8 cellular contexts compared by ENCODE assay signal in genomic region chr2:101696272-101697123, GRCh38. TPM values are rescaled to one million over a fixed set of nuclear protein-coding genes. Genes with fewer than 3 reads are reported as not detected.
DNase-seq lines count a peak whose midpoint lies in the region; ATAC-seq and TF ChIP-seq lines count a peak whose summit lies in the region.

No MANE protein-coding gene starts in this region.

- H4K20me1 ChIP-seq in HCT116 (ENCODE audit: insufficient read depth), result no peaks in the 10 kb centered on the region

- BruUV-seq in A673 (replicated peaks; lab: Mats Ljungman, UMichigan) (no TSS peak), HCT116 (replicated peaks; lab: Mats Ljungman, UMichigan) (no TSS peak)

- CTCF ChIA-PET in A673 (lab: Charles Lee), result interaction anchor here (0.7 to 1.6 kb wide), 4 partner anchors 66 to 135 kb away, joined by 3 to 10 read pairs (median 7); no protein-coding TSS in a partner anchor
- CTCF ChIA-PET in HCT116 (lab: Charles Lee), result interaction anchor here (0.8 to 1.5 kb wide), 3 partner anchors 30 to 63 kb away, joined by 3 to 4 read pairs (median 3); no protein-coding TSS in a partner anchor
- CTCF ChIA-PET in activated CD8-positive, alpha-beta T cell treated with anti-CD3 and anti-CD28 coated beads, Interleukin-2, amount 10 ng/mL, durations not matched to agents 7 days and 5 days (lab: Charles Lee), result interaction anchor here (0.6 to 1.8 kb wide), 6 partner anchors 21 to 278 kb away, joined by 3 to 6 read pairs (median 4); partner anchors contain the start of gene RFX8

- H3K27me3 Mint-ChIP-seq in activated CD8-positive, alpha-beta T cell treated with anti-CD3 and anti-CD28 coated beads, Interleukin-2, amount 10 ng/mL, durations not matched to agents 7 days and 5 days (ENCODE audit: low read depth), result peaks cover 12% of the 10 kb centered on the region
- peaks cover 12% of the 10 kb centered on the region for H3K27me3 Mint-ChIP-seq in osteocyte (ENCODE audit: unreplicated experiment)

- TF ChIP-seq CTCF in A673 (conservative IDR thresholded peaks at IDR 0.05; ENCODE audit: low read depth, low read length) (no peak), HCT116 (IDR thresholded peaks at IDR 0.05 in 2 of 3, conservative IDR thresholded peaks at IDR 0.05 in 1 of 3; ENCODE audit: borderline replicate concordance in 1 of 3, insufficient read depth in 1 of 3, low read depth in 2 of 3, low read length in 2 of 3) (no peak), osteocyte (IDR thresholded peaks at IDR 0.05) (no peak)

- H3K27me3 ChIP-seq in A673 (replicated peaks; ENCODE audit: insufficient read depth, low read depth, low read length, poor library complexity) (no peaks in the 10 kb centered on the region), HCT116 (ENCODE audit: insufficient read depth, low read length) (no peaks in the 10 kb centered on the region)

- peak overlapping the region; percentile 79 for H3K4me2 ChIP-seq in HCT116 (ENCODE audit: low read length)

- no peaks in the 10 kb centered on the region for H3K9me3 Mint-ChIP-seq in activated CD8-positive, alpha-beta T cell treated with anti-CD3 and anti-CD28 coated beads, Interleukin-2, amount 10 ng/mL, durations not matched to agents 7 days and 5 days (ENCODE audit: insufficient read depth)
- no peaks in the 10 kb centered on the region for H3K9me3 Mint-ChIP-seq in osteocyte (ENCODE audit: unreplicated experiment)

- H3K36me3 Mint-ChIP-seq in activated CD8-positive, alpha-beta T cell treated with anti-CD3 and anti-CD28 coated beads, Interleukin-2, amount 10 ng/mL, durations not matched to agents 7 days and 5 days (ENCODE audit: low read depth), result peaks cover 8% of the 10 kb centered on the region
- H3K36me3 Mint-ChIP-seq in osteocyte (ENCODE audit: unreplicated experiment), result peaks cover 4% of the 10 kb centered on the region

- peak overlapping the region; percentile 86 for H3K4me3 Mint-ChIP-seq in activated CD8-positive, alpha-beta T cell treated with anti-CD3 and anti-CD28 coated beads, Interleukin-2, amount 10 ng/mL, durations not matched to agents 7 days and 5 days
- H3K4me3 Mint-ChIP-seq in osteocyte (ENCODE audit: unreplicated experiment), result peak overlapping the region; percentile 80

- H3K27ac ChIP-seq in A673 (ENCODE audit: low read depth, low read length, poor library complexity, severe bottlenecking), result peak overlapping the region; percentile 71
- peak overlapping the region; percentile 89 for H3K27ac ChIP-seq in HCT116 (ENCODE audit: low read depth, low read length)

- no peak for TF ChIP-seq RAD21 in HCT116 (IDR thresholded peaks at IDR 0.05; ENCODE audit: low read depth)

- peaks cover 28% of the 10 kb centered on the region for H3K4me1 Mint-ChIP-seq in activated CD8-positive, alpha-beta T cell treated with anti-CD3 and anti-CD28 coated beads, Interleukin-2, amount 10 ng/mL, durations not matched to agents 7 days and 5 days (ENCODE audit: low read depth)
- peaks cover 4% of the 10 kb centered on the region for H3K4me1 Mint-ChIP-seq in osteocyte (ENCODE audit: unreplicated experiment)

- peak overlapping the region; percentile 89 for H3K27ac Mint-ChIP-seq in activated CD8-positive, alpha-beta T cell treated with anti-CD3 and anti-CD28 coated beads, Interleukin-2, amount 10 ng/mL, durations not matched to agents 7 days and 5 days
- peak overlapping the region; percentile 79 for H3K27ac Mint-ChIP-seq in osteocyte (ENCODE audit: unreplicated experiment)

- no peak for TF ChIP-seq POLR2A in HCT116 (IDR thresholded peaks at IDR 0.05; ENCODE audit: borderline replicate concordance, extremely low read depth, insufficient read depth, insufficient read length)

- intact Hi-C loops in A673 (cut with micrococcal nuclease; ENCODE audit: unreplicated experiment), result loop anchor here (5.0 kb wide), 3 partner anchors 71 to 136 kb away; no protein-coding TSS in a partner anchor
- intact Hi-C loops in HCT116 (cut with micrococcal nuclease), result loop anchor here (2.0 to 5.0 kb wide), 2 partner anchors 134 to 354 kb away; no protein-coding TSS in a partner anchor
- intact Hi-C loops in posterior vena cava (cut with DNase I), result loop anchor here (5.0 to 10.0 kb wide), 3 partner anchors 136 to 338 kb away; no protein-coding TSS in a partner anchor

- no peaks in the 10 kb centered on the region for H3K9me2 ChIP-seq in HCT116 (ENCODE audit: insufficient read depth)

- POLR2A ChIA-PET in A673 (lab: Charles Lee; ENCODE audit: low non-redundant PET), result interaction anchor here (0.7 kb wide), 1 partner anchor 34 kb away, joined by 3 read pairs; no protein-coding TSS in a partner anchor
- POLR2A ChIA-PET in HCT116 (lab: Charles Lee), result interaction anchor here (0.9 to 1.1 kb wide), 2 partner anchors 26 to 355 kb away, joined by 3 read pairs; no protein-coding TSS in a partner anchor
- POLR2A ChIA-PET in activated CD8-positive, alpha-beta T cell treated with anti-CD3 and anti-CD28 coated beads, Interleukin-2, amount 10 ng/mL, durations not matched to agents 7 days and 5 days (lab: Charles Lee), result interaction anchor here (0.5 to 4.6 kb wide), 10 partner anchors 22 to 388 kb away, joined by 3 to 38 read pairs (median 4); partner anchors contain the start of genes RFX8 and RNF149

- H3K9ac ChIP-seq in HCT116 (ENCODE audit: low read length), result peak overlapping the region; percentile 57

- RAD21 ChIA-PET in HCT116 (lab: Charles Lee; ENCODE audit: low non-redundant PET in 1 of 2, low total read pairs in 2 of 2, uncharacterized antibody in 2 of 2, unreplicated experiment in 2 of 2), result no interaction called here

- DNase-seq in A673 (ENCODE audit: low spot score) (no peak), HCT116 (ENCODE audit: low read depth, low spot score) (no peak), globus pallidus (ENCODE audit: low spot score) (peak; percentile 63), osteocyte (ENCODE audit: extremely low spot score, unreplicated experiment) (peak; percentile 46), posterior vena cava (ENCODE audit: low spot score) (no peak), NOMO-1 (lab: John Stamatoyannopoulos, UW; ENCODE audit: unreplicated experiment in 2 of 2) (no peak)
- peak; percentile 30 for DNase-seq in activated CD8-positive, alpha-beta T cell treated with anti-CD3 and anti-CD28 coated beads, Interleukin-2, amount 10 ng/mL, durations not matched to agents 7 days and 5 days

- H3K4me3 ChIP-seq in A673 (ENCODE audit: low read depth, low read length, poor library complexity, severe bottlenecking) (peak overlapping the region; percentile 68), HCT116 (replicated peaks in 1 of 2; ENCODE audit: low read depth in 1 of 2, low read length in 2 of 2) (peak overlapping the region; percentile 41 to 58)

- H2AFZ ChIP-seq in HCT116 (ENCODE audit: low read depth, low read length, poor library complexity, severe bottlenecking), result peak overlapping the region; percentile 7

- H3K9me3 ChIP-seq in A673 (ENCODE audit: low read depth, low read length, poor library complexity, severe bottlenecking) (no peaks in the 10 kb centered on the region), HCT116 (ENCODE audit: control insufficient read depth in 1 of 2, insufficient read depth in 1 of 2, low read depth in 1 of 2, low read length in 2 of 2) (no peaks in the 10 kb centered on the region)

- no peak for ATAC-seq in HCT116
- peak; percentile 2 for ATAC-seq in activated CD8-positive, alpha-beta T cell treated with anti-CD3 and anti-CD28 coated beads, Interleukin-2, amount 10 ng/mL, durations not matched to agents 7 days and 5 days
- ATAC-seq in HG02588 (IDR thresholded peaks at IDR 0.05; ENCODE audit: unreplicated experiment), result no peak

- H3K79me2 ChIP-seq in HCT116 (ENCODE audit: insufficient read depth, low read length), result peaks cover 34% of the 10 kb centered on the region

- H3K36me3 ChIP-seq in A673 (ENCODE audit: insufficient read depth, low read length, poor library complexity, severe bottlenecking) (no peaks in the 10 kb centered on the region), HCT116 (ENCODE audit: control insufficient read depth in 1 of 2, insufficient read depth in 2 of 2, low read length in 2 of 2) (no peaks in the 10 kb centered on the region)

- H3K4me1 ChIP-seq in A673 (ENCODE audit: insufficient read depth, low read length, poor library complexity, severe bottlenecking) (peaks cover 9% of the 10 kb centered on the region), HCT116 (ENCODE audit: control insufficient read depth in 1 of 2, insufficient read depth in 2 of 2, low read length in 2 of 2) (peaks cover 8 to 23% of the 10 kb centered on the region in 2 experiments; a peak in 3 of 4 replicates)

TF ChIP-seq in HCT116, 20 proteins besides CTCF, POLR2A, EP300 and RAD21 (continues in another document):
- no peak for TF ChIP-seq ZFX (IDR thresholded peaks at IDR 0.05)
- no peak for TF ChIP-seq JUND (IDR thresholded peaks at IDR 0.05)
- TF ChIP-seq SP1 (IDR thresholded peaks at IDR 0.05; ENCODE audit: low read depth), result no peak
- TF ChIP-seq EGR1 (IDR thresholded peaks at IDR 0.05; ENCODE audit: low read depth), result no peak
- no peak for TF ChIP-seq FOSL1 (IDR thresholded peaks at IDR 0.05; ENCODE audit: low read depth)
- TF ChIP-seq EZH2 (IDR thresholded peaks at IDR 0.05), result no peak
- no peak for TF ChIP-seq EZH2phosphoT487 (IDR thresholded peaks at IDR 0.05; ENCODE audit: borderline replicate concordance)
- TF ChIP-seq ELF1 (IDR thresholded peaks at IDR 0.05; ENCODE audit: borderline replicate concordance, low read depth), result no peak
- no peak for TF ChIP-seq CEBPB (IDR thresholded peaks at IDR 0.05; ENCODE audit: low read depth)
- TF ChIP-seq ZBTB33 (IDR thresholded peaks at IDR 0.05; ENCODE audit: extremely low read depth, insufficient replicate concordance, low read length), result no peak

RNA-seq across cellular contexts. Expression of gene MAP4K4, which starts 1.0 kb away (rescaled TPM):
- total RNA-seq in A673 (2021), result 154 and 157 TPM in 2 replicates
- 62.3 TPM for total RNA-seq in HCT116 (2021; ENCODE audit: unreplicated experiment)
- 36.3 and 44.3 TPM in 2 replicates for polyA plus RNA-seq in HCT116 (2012)
- total RNA-seq in activated CD8-positive, alpha-beta T cell treated with anti-CD3 and anti-CD28 coated beads, Interleukin-2, amount 10 ng/mL, durations not matched to agents 7 days and 5 days, result 10 to 100 TPM; 90.2 to 92.2 TPM
- 123 and 126 TPM in 2 replicates for total RNA-seq in osteocyte
- total RNA-seq in posterior vena cava, result 10 to 100 TPM; 53.5 to 75.8 TPM

Comparison
In these comparisons a context has a peak if more than half of its experiments do, and no peak if none do; other contexts are left out.
1. DNase-seq: peak in activated CD8-positive, alpha-beta T cell treated with anti-CD3 and anti-CD28 coated beads, Interleukin-2, amount 10 ng/mL, durations not matched to agents 7 days and 5 days (single experiment), globus pallidus (single experiment) and osteocyte (single experiment); none in A673 (single experiment), HCT116 (single experiment), posterior vena cava (single experiment) and NOMO-1 (0 of 2).